Comparison of ENCODE assay signal across 23 cellular contexts in genomic region chr1:33000427-33001026, GRCh38. TPM values are rescaled to one million over a fixed set of nuclear protein-coding genes. Genes with fewer than 3 reads are reported as not detected.
DNase-seq lines count a peak whose midpoint lies in the region; ATAC-seq and TF ChIP-seq lines count a peak whose summit lies in the region.
"Had no signal": no experiment of that assay in that cellular context is flagged by ENCODE, and none has a peak within 500 bp of the region (broad histone marks: within the 10 kb centered on the region; RNA-seq: fewer than 3 reads in every experiment).

No MANE protein-coding gene starts in this region.

- CTCF ChIA-PET in Calu3 (lab: Charles Lee) (interaction anchor here (1.4 to 2.5 kb wide), 2 partner anchors 47 to 67 kb away, joined by 3 to 8 read pairs; no protein-coding TSS in a partner anchor), IMR-90 (lab: Yijun Ruan, JAX) (interaction anchor here (1.1 to 1.3 kb wide), 2 partner anchors 9 to 22 kb away, joined by 3 read pairs; no protein-coding TSS in a partner anchor)

- no peak overlapping the region for H4K5ac ChIP-seq in IMR-90 (ENCODE audit: low read depth, low read length)

- H3K27me3 Mint-ChIP-seq in Calu3 (ENCODE audit: unreplicated experiment) (no peaks in the 10 kb centered on the region), endodermal cell (ENCODE audit: insufficient read depth) (no peaks in the 10 kb centered on the region), mesothelial cell of epicardium (ENCODE audit: low read depth) (no peaks in the 10 kb centered on the region)
- H3K27me3 Mint-ChIP-seq: naive thymus-derived CD8-positive, alpha-beta T cell; stimulated activated memory B cell treated with anti-CD40 and anti-IgM and Interleukin-4, amounts not matched to agents 10 μg/mL and 1 μg/mL and 100 μg/mL, for 72 hours had no signal

- H3K27me3 ChIP-seq in IMR-90 (ENCODE audit: control insufficient read depth, insufficient read depth, low read length) (no peaks in the 10 kb centered on the region), endodermal cell (ENCODE audit: control insufficient read depth, insufficient read depth, low read length, poor library complexity, severe bottlenecking) (no peaks in the 10 kb centered on the region), neutrophil (no peaks in the 10 kb centered on the region)
- H3K27me3 ChIP-seq: suprapubic skin, vagina had no signal

- H3K4me1 ChIP-seq in IMR-90 (ENCODE audit: control insufficient read depth, insufficient read depth, low read length), result peaks cover 25% of the 10 kb centered on the region
- peaks cover 14% of the 10 kb centered on the region for H3K4me1 ChIP-seq in endodermal cell (ENCODE audit: control insufficient read depth, insufficient read depth, low read length)
- H3K4me1 ChIP-seq in neutrophil (ENCODE audit: control insufficient read depth in 1 of 2, insufficient read depth in 1 of 2, low read depth in 1 of 2, low read length in 1 of 2), result peaks cover 71 to 76% of the 10 kb centered on the region in 2 experiments

- no peak overlapping the region for H3K56ac ChIP-seq in IMR-90 (ENCODE audit: extremely low read depth, insufficient read depth, low read length)

- H3K14ac ChIP-seq in IMR-90 (replicated peaks; ENCODE audit: low read depth, low read length), result no peak overlapping the region

- H3K4ac ChIP-seq in IMR-90 (ENCODE audit: low read depth, low read length), result 0 out of 2 replicates have a peak overlapping the region, but pooled peaks have one; percentile 2

- dilution Hi-C loops in IMR-90 (cut with HindIII; ENCODE audit: low sequenced_read_pairs, unreplicated experiment), result no loop called here

- BruUV-seq in Calu3 (replicated peaks; lab: Mats Ljungman, UMichigan) (no TSS peak), IMR-90 (replicated peaks; lab: Mats Ljungman, UMichigan) (no TSS peak)

- H3K9ac ChIP-seq in IMR-90 (ENCODE audit: low read depth, low read length), result no peak overlapping the region
- H3K9ac ChIP-seq in endodermal cell (ENCODE audit: extremely low read depth, low read length, poor library complexity, severe bottlenecking), result no peak overlapping the region

- H3K4me3 ChIP-seq in IMR-90 (ENCODE audit: insufficient read depth, low read depth, low read length), result no peak overlapping the region
- H3K4me3 ChIP-seq in endodermal cell (ENCODE audit: low read length), result no peak overlapping the region
- H3K4me3 ChIP-seq in neutrophil (ENCODE audit: low read depth in 1 of 2, low read length in 1 of 2), result no peak overlapping the region
- H3K4me3 ChIP-seq: coronary artery, psoas muscle, suprapubic skin, vagina had no signal

- in situ Hi-C loops in IMR-90 (cut with MboI; ENCODE audit: low sequenced_read_pairs), result no loop called here

- no peak for TF ChIP-seq POLR2A in IMR-90 (IDR thresholded peaks at IDR 0.05; ENCODE audit: low read depth, low read length)

- no peak overlapping the region for H3K23ac ChIP-seq in IMR-90 (ENCODE audit: low read depth, low read length)

- H2BK15ac ChIP-seq in IMR-90 (ENCODE audit: low read depth, low read length), result no peak overlapping the region

- H2BK5ac ChIP-seq in IMR-90 (ENCODE audit: low read depth, low read length, poor library complexity, severe bottlenecking), result no peak overlapping the region

- no peak overlapping the region for H2AK9ac ChIP-seq in IMR-90 (replicated peaks; ENCODE audit: low read depth, low read length, poor library complexity)

- intact Hi-C loops in Calu3 (cut with micrococcal nuclease; ENCODE audit: unreplicated experiment) (no loop called here), IMR-90 (cut with micrococcal nuclease) (loop anchor here (5.0 kb wide), 1 partner anchor 57 kb away; no protein-coding TSS in a partner anchor)

- peaks cover 38% of the 10 kb centered on the region for H3K9me1 ChIP-seq in IMR-90 (ENCODE audit: insufficient read depth, low read length)

- H3K4me3 Mint-ChIP-seq in Calu3 (ENCODE audit: low read depth, unreplicated experiment) (no peak overlapping the region), endodermal cell (no peak overlapping the region), mesothelial cell of epicardium (no peak overlapping the region)
- H3K4me3 Mint-ChIP-seq: naive thymus-derived CD8-positive, alpha-beta T cell; stimulated activated memory B cell treated with anti-CD40 and anti-IgM and Interleukin-4, amounts not matched to agents 10 μg/mL and 1 μg/mL and 100 μg/mL, for 72 hours had no signal

- H2AK5ac ChIP-seq in IMR-90 (ENCODE audit: low read depth, low read length), result no peak overlapping the region

- H4K20me1 ChIP-seq in IMR-90 (ENCODE audit: insufficient read depth, low read length), result peaks cover 7% of the 10 kb centered on the region; the same call in 1 of the 2 replicates

- no peak overlapping the region for H4K8ac ChIP-seq in IMR-90 (ENCODE audit: low read depth in 2 of 2, low read length in 2 of 2)

- no peak overlapping the region for H2BK120ac ChIP-seq in IMR-90 (ENCODE audit: low read depth, low read length)

- no peak overlapping the region for H3K4me2 ChIP-seq in IMR-90 (ENCODE audit: low read depth, low read length)

- POLR2A ChIA-PET in IMR-90 (lab: Charles Lee; ENCODE audit: unreplicated experiment), result no interaction called here

- no peak overlapping the region for H2AFZ ChIP-seq in IMR-90 (replicated peaks; ENCODE audit: low read length, poor library complexity)

- H3K36me3 ChIP-seq in IMR-90 (ENCODE audit: control insufficient read depth, insufficient read depth, low read length) (no peaks in the 10 kb centered on the region), endodermal cell (ENCODE audit: control insufficient read depth, insufficient read depth, low read length) (peaks cover 3% of the 10 kb centered on the region), neutrophil (no peaks in the 10 kb centered on the region)
- H3K36me3 ChIP-seq: suprapubic skin, vagina had no signal

- H3K27ac Mint-ChIP-seq in Calu3 (ENCODE audit: unreplicated experiment), result peak overlapping the region; percentile 2
- peak overlapping the region; percentile 0 for H3K27ac Mint-ChIP-seq in endodermal cell
- no peak overlapping the region for H3K27ac Mint-ChIP-seq in mesothelial cell of epicardium
- H3K27ac Mint-ChIP-seq: stimulated activated memory B cell treated with anti-CD40 and anti-IgM and Interleukin-4, amounts not matched to agents 10 μg/mL and 1 μg/mL and 100 μg/mL, for 72 hours had no signal

- no peak overlapping the region for H3K27ac ChIP-seq in IMR-90 (ENCODE audit: insufficient read depth, low read length)
- no peak overlapping the region for H3K27ac ChIP-seq in endodermal cell (ENCODE audit: low read depth, low read length)
- peak overlapping the region; percentile 42 for H3K27ac ChIP-seq in neutrophil
- H3K27ac ChIP-seq: coronary artery, psoas muscle, suprapubic skin, vagina had no signal

- H3K9me3 ChIP-seq in IMR-90 (ENCODE audit: control insufficient read depth, insufficient read depth, low read length) (no peaks in the 10 kb centered on the region), endodermal cell (ENCODE audit: control insufficient read depth, low read length) (no peaks in the 10 kb centered on the region), neutrophil (no peaks in the 10 kb centered on the region)
- H3K9me3 ChIP-seq: psoas muscle, suprapubic skin, vagina had no signal

- no peak for TF ChIP-seq RAD21 in IMR-90 (IDR thresholded peaks at IDR 0.05; ENCODE audit: low read length)

- no peak overlapping the region for H4K91ac ChIP-seq in IMR-90 (ENCODE audit: insufficient read depth, low read depth, low read length)

- no CpG with 5 or more reads among the region's 4 CpGs for WGBS in IMR-90 (ENCODE audit: extremely low coverage in 2 of 2, insufficient read length in 1 of 2), 2 experiments
- WGBS in endodermal cell (ENCODE audit: insufficient coverage in 1 of 2, insufficient read length in 1 of 2), 2 experiments, result 86 to 88% methylated on average over 2 to 4 of the region's 4 CpGs

- no peak overlapping the region for H2BK20ac ChIP-seq in IMR-90 (ENCODE audit: low read depth, low read length)

- peaks cover 12% of the 10 kb centered on the region for H3K4me1 Mint-ChIP-seq in Calu3 (ENCODE audit: low read depth, unreplicated experiment)
- peaks cover 26% of the 10 kb centered on the region for H3K4me1 Mint-ChIP-seq in endodermal cell
- H3K4me1 Mint-ChIP-seq in mesothelial cell of epicardium, result peaks cover 36% of the 10 kb centered on the region

- DNase-seq in Calu3 (no peak), IMR-90 (no peak), endodermal cell (no peak), HCEC 1CT (no peak), mesothelial cell of epicardium (ENCODE audit: low spot score in 2 of 2, unreplicated experiment in 2 of 2) (no peak), A172 (ENCODE audit: low spot score) (no peak)
- DNase-seq: activated CD8-positive, alpha-beta memory T cell treated with anti-CD3 and anti-CD28 coated beads, Interleukin-2, amount 50 U/mL, for 4 hours; activated effector memory CD4-positive, alpha-beta T cell treated with anti-CD3 and anti-CD28 coated beads, Interleukin-2, amount 50 U/mL, for 16 hours; amniotic stem cell; DMS79 treated with DMSO at 0.1 percent for 48 hours; glutamatergic neuron; Karpas-422; kidney glomerular epithelial cell; naive thymus-derived CD8-positive, alpha-beta T cell; NCI-H1048; NCI-H187; NCI-H774; psoas muscle had no signal

- peaks cover 2 to 26% of the 10 kb centered on the region in 2 experiments; a peak in 3 of 4 replicates for H3K79me1 ChIP-seq in IMR-90 (ENCODE audit: low read depth in 1 of 2, low read length in 2 of 2)

- H3K9me3 Mint-ChIP-seq in Calu3 (ENCODE audit: low read depth, unreplicated experiment) (no peaks in the 10 kb centered on the region), endodermal cell (no peaks in the 10 kb centered on the region), mesothelial cell of epicardium (no peaks in the 10 kb centered on the region)
- H3K9me3 Mint-ChIP-seq: naive thymus-derived CD8-positive, alpha-beta T cell; stimulated activated memory B cell treated with anti-CD40 and anti-IgM and Interleukin-4, amounts not matched to agents 10 μg/mL and 1 μg/mL and 100 μg/mL, for 72 hours had no signal

- no peaks in the 10 kb centered on the region for H3K36me3 Mint-ChIP-seq in Calu3 (ENCODE audit: insufficient read depth, unreplicated experiment)
- H3K36me3 Mint-ChIP-seq in endodermal cell (ENCODE audit: low read depth), result no peaks in the 10 kb centered on the region
- no peaks in the 10 kb centered on the region for H3K36me3 Mint-ChIP-seq in mesothelial cell of epicardium
- H3K36me3 Mint-ChIP-seq: naive thymus-derived CD8-positive, alpha-beta T cell had no signal

- ATAC-seq in IMR-90 (ENCODE audit: low read depth), result no peak
- ATAC-seq: naive thymus-derived CD8-positive, alpha-beta T cell; psoas muscle; stimulated activated memory B cell treated with anti-CD40 and anti-IgM and Interleukin-4, amounts not matched to agents 10 μg/mL and 1 μg/mL and 100 μg/mL, for 72 hours had no signal

- no peak overlapping the region for H3K18ac ChIP-seq in IMR-90 (ENCODE audit: low read depth, low read length)

- TF ChIP-seq CTCF in Calu3 (IDR thresholded peaks at IDR 0.05; ENCODE audit: unreplicated experiment), result no peak
- no peak for TF ChIP-seq CTCF in IMR-90 (conservative IDR thresholded peaks at IDR 0.05; ENCODE audit: low read depth, low read length)
- TF ChIP-seq CTCF in endodermal cell (conservative IDR thresholded peaks at IDR 0.05), result no peak
- no peak for TF ChIP-seq CTCF in neutrophil (IDR thresholded peaks at IDR 0.05)
- no peak for TF ChIP-seq CTCF in mesothelial cell of epicardium (IDR thresholded peaks at IDR 0.05; ENCODE audit: unreplicated experiment)

RNA-seq across cellular contexts. Expression of gene RNF19B, which starts 35.9 kb away (rescaled TPM):
- 21.5 and 23.2 TPM in 2 replicates for total RNA-seq in Calu3 (2022)
- total RNA-seq in IMR-90 (2012; rRNA removed), result 9.2 and 10.0 TPM in 2 replicates
- polyA plus RNA-seq in IMR-90 (2012; rRNA removed), result 11.4 and 11.6 TPM in 2 replicates
- 9.2 and 10.4 TPM in 2 replicates for polyA plus RNA-seq in IMR-90 (2012; cell fraction: cytosol; rRNA removed)
- 6.9 and 12.0 TPM in 2 replicates for polyA plus RNA-seq in IMR-90 (2012; cell fraction: nucleus; rRNA removed; ENCODE audit: low replicate concordance)
- 10 to 100 TPM; 17.8 TPM for total RNA-seq in endodermal cell
- polyA plus RNA-seq in endodermal cell (2013, experiment 1 of 2), result 13.1 TPM
- polyA plus RNA-seq in endodermal cell (2013, experiment 2 of 2), result 12.7 TPM
- total RNA-seq in mesothelial cell of epicardium, result 14.3 to 15.5 TPM (median 14.6 TPM) in 3 replicates
- 7.4 and 7.9 TPM in 2 replicates for total RNA-seq in A172 (2014; rRNA removed; shearing (Covaris generic))

RNA-seq across cellular contexts. Expression of gene AK2, which starts 36.2 kb away (rescaled TPM):
- 226 and 233 TPM in 2 replicates for total RNA-seq in Calu3 (2022)
- total RNA-seq in IMR-90 (2012; rRNA removed), result 118 and 168 TPM in 2 replicates
- 152 and 203 TPM in 2 replicates for polyA plus RNA-seq in IMR-90 (2012; rRNA removed)
- polyA plus RNA-seq in IMR-90 (2012; cell fraction: cytosol; rRNA removed), result 77.4 and 134 TPM in 2 replicates
- 53.9 and 195 TPM in 2 replicates for polyA plus RNA-seq in IMR-90 (2012; cell fraction: nucleus; rRNA removed; ENCODE audit: low replicate concordance)
- 100 to 1,000 TPM; 114 to 118 TPM for total RNA-seq in endodermal cell
- polyA plus RNA-seq in endodermal cell (2013, experiment 1 of 2), result 131 TPM
- 97.3 TPM for polyA plus RNA-seq in endodermal cell (2013, experiment 2 of 2)
- total RNA-seq in mesothelial cell of epicardium, result 136 to 142 TPM (median 139 TPM) in 3 replicates
- 160 and 171 TPM in 2 replicates for total RNA-seq in A172 (2014; rRNA removed; shearing (Covaris generic))
